20 cellular contexts compared by ENCODE assay signal in genomic region chr7:100864263-100864845, GRCh38. TPM values are rescaled to one million over a fixed set of nuclear protein-coding genes. Genes with fewer than 3 reads are reported as not detected.
"Had no signal": no experiment of that assay in that cellular context is flagged by ENCODE, and none has a peak within 500 bp of the region (broad histone marks: within the 10 kb centered on the region; RNA-seq: fewer than 3 reads in every experiment).

No MANE protein-coding gene starts in this region.

- H3K27me3 Mint-ChIP-seq: activated CD4-positive, alpha-beta memory T cell treated with anti-CD3 and anti-CD28 coated beads for 36 hours; activated naive CD8-positive, alpha-beta T cell treated with anti-CD3 and anti-CD28 coated beads, Interleukin-2, amount 10 ng/mL, durations not matched to agents 7 days and 5 days; naive thymus-derived CD4-positive, alpha-beta T cell had no signal

- H3K27ac Mint-ChIP-seq: activated CD4-positive, alpha-beta memory T cell treated with anti-CD3 and anti-CD28 coated beads for 36 hours; stimulated activated effector memory CD8-positive, alpha-beta T cell treated with anti-CD3 and anti-CD28 coated beads, Interleukin-12 subunit alpha, Interleukin-12 subunit beta, amount 100 ng/mL, for 72 hours; T-helper 1 cell treated with Interleukin-12 subunit alpha and Interleukin-12 subunit beta and Interleukin-4 antibody, amounts not matched to agents 30 μg/mL and 1 μg/mL, for 36 hours had no signal

- H3K4me3 Mint-ChIP-seq: activated CD4-positive, alpha-beta memory T cell treated with anti-CD3 and anti-CD28 coated beads for 36 hours; activated naive CD8-positive, alpha-beta T cell treated with anti-CD3 and anti-CD28 coated beads, Interleukin-2, amount 10 ng/mL, durations not matched to agents 7 days and 5 days; stimulated activated effector memory CD8-positive, alpha-beta T cell treated with anti-CD3 and anti-CD28 coated beads, Interleukin-12 subunit alpha, Interleukin-12 subunit beta, amount 100 ng/mL, for 72 hours; T-helper 1 cell treated with Interleukin-12 subunit alpha and Interleukin-12 subunit beta and Interleukin-4 antibody, amounts not matched to agents 30 μg/mL and 1 μg/mL, for 36 hours had no signal

- H3K4me3 ChIP-seq: colonic mucosa, sigmoid colon, thoracic aorta, upper lobe of left lung had no signal

- H3K9me3 ChIP-seq: colonic mucosa, neutrophil, sigmoid colon, thoracic aorta, upper lobe of left lung had no signal

- H3K9me3 Mint-ChIP-seq: activated CD4-positive, alpha-beta memory T cell treated with anti-CD3 and anti-CD28 coated beads for 36 hours; activated naive CD8-positive, alpha-beta T cell treated with anti-CD3 and anti-CD28 coated beads, Interleukin-2, amount 10 ng/mL, durations not matched to agents 7 days and 5 days; naive thymus-derived CD4-positive, alpha-beta T cell; stimulated activated effector memory CD8-positive, alpha-beta T cell treated with anti-CD3 and anti-CD28 coated beads, Interleukin-12 subunit alpha, Interleukin-12 subunit beta, amount 100 ng/mL, for 72 hours; T-helper 1 cell treated with Interleukin-12 subunit alpha and Interleukin-12 subunit beta and Interleukin-4 antibody, amounts not matched to agents 30 μg/mL and 1 μg/mL, for 36 hours had no signal

- H3K36me3 ChIP-seq: colonic mucosa had no signal

- ATAC-seq: foreskin keratinocyte; left cardiac atrium; naive thymus-derived CD4-positive, alpha-beta T cell; stimulated activated effector memory CD8-positive, alpha-beta T cell treated with anti-CD3 and anti-CD28 coated beads, Interleukin-12 subunit alpha, Interleukin-12 subunit beta, amount 100 ng/mL, for 72 hours had no signal

- H3K27ac ChIP-seq: brain microvascular endothelial cell, colonic mucosa, foreskin keratinocyte, neutrophil, thoracic aorta, upper lobe of left lung had no signal

- H3K27me3 ChIP-seq: brain microvascular endothelial cell, colonic mucosa, foreskin keratinocyte, neutrophil, sigmoid colon, upper lobe of left lung had no signal

- DNase-seq: activated CD4-positive, alpha-beta memory T cell treated with anti-CD3 and anti-CD28 coated beads for 36 hours; activated CD4-positive, CD25-positive, alpha-beta regulatory T cell treated with anti-CD3 and anti-CD28 coated beads, Interleukin-2, amount 50 U/mL, for 72 hours; activated gamma-delta T cell treated with Interleukin-2 at 50 U/mL for 16 hours; activated naive CD8-positive, alpha-beta T cell treated with anti-CD3 and anti-CD28 coated beads, Interleukin-2, amount 10 ng/mL, durations not matched to agents 7 days and 5 days; brain microvascular endothelial cell; central memory CD4-positive, alpha-beta T cell; foreskin keratinocyte; hippocampal formation; left cardiac atrium; mesenchymal stem cell; naive thymus-derived CD4-positive, alpha-beta T cell; sigmoid colon; stimulated activated CD4-positive, alpha-beta T cell treated with anti-CD3 and anti-CD28 coated beads, Interleukin-4, amount 100 ng/mL, for 24 hours; upper lobe of left lung had no signal

- FAIRE-seq: islet of Langerhans had no signal

RNA-seq across cellular contexts. Expression of gene ACHE, which starts 31.3 kb away (rescaled TPM):
- total RNA-seq: activated CD4-positive, alpha-beta memory T cell treated with anti-CD3 and anti-CD28 coated beads for 36 hours had no signal
- polyA plus RNA-seq: naive thymus-derived CD4-positive, alpha-beta T cell had no signal
